12 cellular contexts compared by ENCODE assay signal in genomic region chr20:17992224-17992637, GRCh38. TPM values are rescaled to one million over a fixed set of nuclear protein-coding genes. Genes with fewer than 3 reads are reported as not detected.
A peak's percentile ranks its signal among the peaks of the same experiment; 100 is the strongest.
DNase-seq lines count a peak whose midpoint lies in the region; ATAC-seq and TF ChIP-seq lines count a peak whose summit lies in the region.
"Had no signal": no experiment of that assay in that cellular context is flagged by ENCODE, and none has a peak within 500 bp of the region (broad histone marks: within the 10 kb centered on the region; RNA-seq: fewer than 3 reads in every experiment).

No MANE protein-coding gene starts in this region.

- peaks cover 30% of the 10 kb centered on the region for H3K4me1 Mint-ChIP-seq in activated naive CD4-positive, alpha-beta T cell treated with anti-CD3 and anti-CD28 coated beads for 36 hours (ENCODE audit: low read depth)
- H3K4me1 Mint-ChIP-seq in stimulated activated naive CD8-positive, alpha-beta T cell treated with anti-CD3 and anti-CD28 coated beads, Interleukin-15, amount 100 ng/mL, for 72 hours: peaks cover 35% of the 10 kb centered on the region

- no peak overlapping the region for H3K4me3 Mint-ChIP-seq in activated naive CD4-positive, alpha-beta T cell treated with anti-CD3 and anti-CD28 coated beads for 36 hours
- peak overlapping the region; percentile 57 to 66 for H3K4me3 Mint-ChIP-seq in stimulated activated naive CD8-positive, alpha-beta T cell treated with anti-CD3 and anti-CD28 coated beads, Interleukin-15, amount 100 ng/mL, for 72 hours
- H3K4me3 Mint-ChIP-seq: CD14-positive monocyte had no signal

- CTCF ChIA-PET in activated naive CD4-positive, alpha-beta T cell treated with anti-CD3 and anti-CD28 coated beads for 36 hours (lab: Charles Lee): interaction anchor here (0.9 to 1.0 kb wide), 2 partner anchors 23 to 55 kb away, joined by 3 read pairs; partner anchors contain the start of genes MGME1 and SNX5

- H3K27me3 Mint-ChIP-seq in activated naive CD4-positive, alpha-beta T cell treated with anti-CD3 and anti-CD28 coated beads for 36 hours (ENCODE audit: low read depth): peaks cover 4% of the 10 kb centered on the region
- peaks cover 31% of the 10 kb centered on the region for H3K27me3 Mint-ChIP-seq in stimulated activated naive CD8-positive, alpha-beta T cell treated with anti-CD3 and anti-CD28 coated beads, Interleukin-15, amount 100 ng/mL, for 72 hours

- ATAC-seq in HG03095 (IDR thresholded peaks at IDR 0.05; ENCODE audit: unreplicated experiment) (peak; percentile 59), mucosa of descending colon (no peak)
- peak; percentile 89 for ATAC-seq in stimulated activated naive CD8-positive, alpha-beta T cell treated with anti-CD3 and anti-CD28 coated beads, Interleukin-15, amount 100 ng/mL, for 72 hours

- intact Hi-C loops in activated naive CD4-positive, alpha-beta T cell treated with anti-CD3 and anti-CD28 coated beads for 36 hours (cut with micrococcal nuclease): loop anchor here (1.0 to 5.0 kb wide), 3 partner anchors 24 to 310 kb away; partner anchors contain the start of genes RRBP1 and SNX5
- intact Hi-C loops in mucosa of descending colon (cut with DNase I, micrococcal nuclease): loop anchor here in 1 of 2 donors (10.0 kb wide), 1 partner anchor 487 kb away; no protein-coding TSS in a partner anchor

- peaks cover 16% of the 10 kb centered on the region for H3K4me1 ChIP-seq in mucosa of descending colon (ENCODE audit: low read depth)

- H3K9me3 ChIP-seq in mucosa of descending colon: no peaks in the 10 kb centered on the region
- H3K9me3 ChIP-seq: MG63, tibial nerve had no signal

- H3K4me3 ChIP-seq in mucosa of descending colon: no peak overlapping the region
- H3K4me3 ChIP-seq: MG63, tibial nerve had no signal

- H3K27ac Mint-ChIP-seq in activated naive CD4-positive, alpha-beta T cell treated with anti-CD3 and anti-CD28 coated beads for 36 hours: peak overlapping the region; percentile 54
- H3K27ac Mint-ChIP-seq in stimulated activated naive CD8-positive, alpha-beta T cell treated with anti-CD3 and anti-CD28 coated beads, Interleukin-15, amount 100 ng/mL, for 72 hours: peak overlapping the region in 1 of 2 donors; percentile 40
- H3K27ac Mint-ChIP-seq: CD14-positive monocyte had no signal

- H3K36me3 Mint-ChIP-seq in activated naive CD4-positive, alpha-beta T cell treated with anti-CD3 and anti-CD28 coated beads for 36 hours (ENCODE audit: low read depth): peaks cover 26% of the 10 kb centered on the region

- H3K9me3 Mint-ChIP-seq in activated naive CD4-positive, alpha-beta T cell treated with anti-CD3 and anti-CD28 coated beads for 36 hours: no peaks in the 10 kb centered on the region
- H3K9me3 Mint-ChIP-seq in stimulated activated naive CD8-positive, alpha-beta T cell treated with anti-CD3 and anti-CD28 coated beads, Interleukin-15, amount 100 ng/mL, for 72 hours: no peaks in the 10 kb centered on the region
- H3K9me3 Mint-ChIP-seq: CD14-positive monocyte had no signal

- no peak for TF ChIP-seq CTCF in mucosa of descending colon (IDR thresholded peaks at IDR 0.05)

- peak; percentile 7 for DNase-seq in stimulated activated CD4-positive, alpha-beta T cell treated with anti-CD3 and anti-CD28 coated beads, Interleukin-12 subunit alpha, Interleukin-12 subunit beta, amount 100 ng/mL, for 4 hours
- DNase-seq in stimulated activated CD4-positive, alpha-beta T cell treated with anti-CD3 and anti-CD28 coated beads, Interleukin-4, amount 100 ng/mL, for 4 hours: no peak
- DNase-seq in activated naive CD4-positive, alpha-beta T cell treated with anti-CD3 and anti-CD28 coated beads for 36 hours: peak; percentile 66
- DNase-seq in stimulated activated naive CD8-positive, alpha-beta T cell treated with anti-CD3 and anti-CD28 coated beads, Interleukin-15, amount 100 ng/mL, for 72 hours: peak; percentile 37 to 72
- DNase-seq in iPS-NIHi7 (ENCODE audit: extremely low spot score) (no peak), NOMO-1 treated with DMSO at 0.1 percent for 48 hours (lab: John Stamatoyannopoulos, UW; ENCODE audit: unreplicated experiment) (no peak), mucosa of descending colon (no peak)
- DNase-seq: MG63, WERI-Rb-1 had no signal

- H3K36me3 ChIP-seq in mucosa of descending colon (ENCODE audit: low read depth): no peaks in the 10 kb centered on the region

RNA-seq across cellular contexts. Expression of gene MGME1, which starts 23.4 kb away (rescaled TPM):
- 10 to 100 TPM; 28.7 to 30.6 TPM for total RNA-seq in activated naive CD4-positive, alpha-beta T cell treated with anti-CD3 and anti-CD28 coated beads for 36 hours
- 10 to 100 TPM; 10.9 to 25.9 (median 22.3) TPM for total RNA-seq in mucosa of descending colon

RNA-seq across cellular contexts. Expression of gene SNX5, which starts 23.6 kb away (rescaled TPM):
- total RNA-seq in activated naive CD4-positive, alpha-beta T cell treated with anti-CD3 and anti-CD28 coated beads for 36 hours: 100 to 1,000 TPM; 228 to 237 TPM
- 100 to 1,000 TPM in 2 of 3 donors, 10 to 100 TPM in 1; 70.3 to 117 (median 105) TPM for total RNA-seq in mucosa of descending colon

Comparison
In these comparisons a context has a peak if more than half of its experiments do, and no peak if none do; other contexts are left out.
1. DNase-seq: peak in stimulated activated CD4-positive, alpha-beta T cell treated with anti-CD3 and anti-CD28 coated beads, Interleukin-12 subunit alpha, Interleukin-12 subunit beta, amount 100 ng/mL, for 4 hours (single experiment), activated naive CD4-positive, alpha-beta T cell treated with anti-CD3 and anti-CD28 coated beads for 36 hours (single experiment) and stimulated activated naive CD8-positive, alpha-beta T cell treated with anti-CD3 and anti-CD28 coated beads, Interleukin-15, amount 100 ng/mL, for 72 hours (2 of 2); none in stimulated activated CD4-positive, alpha-beta T cell treated with anti-CD3 and anti-CD28 coated beads, Interleukin-4, amount 100 ng/mL, for 4 hours (0 of 2), iPS-NIHi7 (single experiment), NOMO-1 treated with DMSO at 0.1 percent for 48 hours (single experiment) and mucosa of descending colon (0 of 3).